15 cellular contexts compared by ENCODE assay signal in genomic region chr5:134365604-134366003, GRCh38. TPM values are rescaled to one million over a fixed set of nuclear protein-coding genes. Genes with fewer than 3 reads are reported as not detected.
DNase-seq lines count a peak whose midpoint lies in the region; ATAC-seq and TF ChIP-seq lines count a peak whose summit lies in the region.
"Had no signal": no experiment of that assay in that cellular context is flagged by ENCODE, and none has a peak within 500 bp of the region (broad histone marks: within the 10 kb centered on the region; RNA-seq: fewer than 3 reads in every experiment).

No MANE protein-coding gene starts in this region.

- no peak overlapping the region for H3K56ac ChIP-seq in H9 (ENCODE audit: insufficient read length, low read depth, low read length)

- intact Hi-C loops in naive thymus-derived CD4-positive, alpha-beta T cell (cut with micrococcal nuclease): no loop called here

- H3K14ac ChIP-seq in H9 (ENCODE audit: insufficient read depth, low read length): no peak overlapping the region
- no peak overlapping the region for H3K14ac ChIP-seq in mesenchymal stem cell (ENCODE audit: low read length in 2 of 2)

- no peak overlapping the region for H3T11ph ChIP-seq in H9 (ENCODE audit: low read length)

- H3K27ac ChIP-seq in BLaER1 treated with 17β-estradiol and CSF1 and Interleukin-3, amounts not matched to agents 10 nM and 100 nM: no peak overlapping the region
- H3K27ac ChIP-seq in H9 (ENCODE audit: insufficient read length, low read depth, low read length) (no peak overlapping the region), mesenchymal stem cell (ENCODE audit: low read length, poor library complexity, severe bottlenecking) (no peak overlapping the region)
- no peak overlapping the region for H3K27ac ChIP-seq in naive thymus-derived CD4-positive, alpha-beta T cell (ENCODE audit: low read depth, low read length)
- H3K27ac ChIP-seq: colonic mucosa, SJSA1, stomach had no signal

- no peak overlapping the region for H3K9ac ChIP-seq in BLaER1 treated with 17β-estradiol and CSF1 and Interleukin-3, amounts not matched to agents 10 nM and 100 nM
- no peak overlapping the region for H3K9ac ChIP-seq in H9 (ENCODE audit: extremely low read depth, insufficient read length, low read length)
- H3K9ac ChIP-seq in mesenchymal stem cell (ENCODE audit: low read length): peak overlapping the region; percentile 95

- H3K4me1 Mint-ChIP-seq in H9 (peaks cover 7 to 23% of the 10 kb centered on the region in 2 experiments), T-helper 17 cell (peaks cover 21% of the 10 kb centered on the region)
- H3K4me1 Mint-ChIP-seq in naive thymus-derived CD4-positive, alpha-beta T cell: peaks cover 19 to 42% (median 34%) of the 10 kb centered on the region in 7 donors

- H3K79me2 ChIP-seq in H9 (ENCODE audit: insufficient read depth, low read length): no peaks in the 10 kb centered on the region

- H3K4me3 ChIP-seq in BLaER1 treated with 17β-estradiol and CSF1 and Interleukin-3, amounts not matched to agents 10 nM and 100 nM: no peak overlapping the region; a peak in 1 of 20 replicates
- peak overlapping the region in 1 of 2 experiments; percentile 93 for H3K4me3 ChIP-seq in mesenchymal stem cell (ENCODE audit: insufficient read depth in 1 of 2, low read depth in 1 of 2, low read length in 2 of 2)
- no peak overlapping the region for H3K4me3 ChIP-seq in naive thymus-derived CD4-positive, alpha-beta T cell (ENCODE audit: low read length)
- H3K4me3 ChIP-seq: colonic mucosa had no signal

- H3K27me3 Mint-ChIP-seq in H9 (ENCODE audit: low read depth) (no peaks in the 10 kb centered on the region), T-helper 17 cell (no peaks in the 10 kb centered on the region)
- H3K27me3 Mint-ChIP-seq in naive thymus-derived CD4-positive, alpha-beta T cell: peaks cover 0 to 2% (median 0%) of the 10 kb centered on the region in 5 donors
- H3K27me3 Mint-ChIP-seq: activated CD4-positive, alpha-beta memory T cell treated with anti-CD3 and anti-CD28 coated beads for 36 hours had no signal

- peaks cover 15 to 36% (median 27%) of the 10 kb centered on the region in 10 experiments for H3K4me1 ChIP-seq in BLaER1 treated with 17β-estradiol and CSF1 and Interleukin-3, amounts not matched to agents 10 nM and 100 nM
- no peaks in the 10 kb centered on the region for H3K4me1 ChIP-seq in H9 (ENCODE audit: insufficient read depth, low read length)
- H3K4me1 ChIP-seq in mesenchymal stem cell (ENCODE audit: control insufficient read depth, insufficient read depth, low read depth, low read length): peaks cover 3% of the 10 kb centered on the region
- H3K4me1 ChIP-seq in naive thymus-derived CD4-positive, alpha-beta T cell (ENCODE audit: control insufficient read depth in 2 of 2, insufficient read depth in 2 of 2, low read length in 2 of 2): peaks cover 23 to 33% of the 10 kb centered on the region in 2 donors
- H3K4me1 ChIP-seq: colonic mucosa had no signal

- peak overlapping the region; percentile 0 to 4; a peak in 3 of 5 replicates for H3K4me3 Mint-ChIP-seq in H9
- no peak overlapping the region for H3K4me3 Mint-ChIP-seq in T-helper 17 cell
- peak overlapping the region in 2 of 10 donors; percentile 5 for H3K4me3 Mint-ChIP-seq in naive thymus-derived CD4-positive, alpha-beta T cell
- H3K4me3 Mint-ChIP-seq: activated CD4-positive, alpha-beta memory T cell treated with anti-CD3 and anti-CD28 coated beads for 36 hours had no signal

- H3K27me3 ChIP-seq in BLaER1 treated with 17β-estradiol and CSF1 and Interleukin-3, amounts not matched to agents 10 nM and 100 nM: no peaks in the 10 kb centered on the region
- H3K27me3 ChIP-seq in H9 (ENCODE audit: insufficient read depth, low read length): no peaks in the 10 kb centered on the region
- H3K27me3 ChIP-seq in mesenchymal stem cell (ENCODE audit: control insufficient read depth in 1 of 2, insufficient read depth in 1 of 2, low read length in 2 of 2): no peaks in the 10 kb centered on the region
- no peaks in the 10 kb centered on the region for H3K27me3 ChIP-seq in naive thymus-derived CD4-positive, alpha-beta T cell (ENCODE audit: control insufficient read depth in 2 of 2, insufficient read depth in 2 of 2, low read length in 2 of 2)
- H3K27me3 ChIP-seq: colonic mucosa, SJSA1, stomach had no signal

- no peak overlapping the region for H2BK12ac ChIP-seq in H9 (ENCODE audit: insufficient read length, low read depth, low read length)
- H2BK12ac ChIP-seq in mesenchymal stem cell (ENCODE audit: low read length in 2 of 2): no peak overlapping the region

- DNase-seq in H9 (no peak), T-helper 17 cell (no peak), mesenchymal stem cell (no peak), globus pallidus (ENCODE audit: low spot score) (no peak), NCI-H1105 treated with DMSO at 0.1 percent for 48 hours (lab: John Stamatoyannopoulos, UW) (no peak)
- no peak for DNase-seq in naive thymus-derived CD4-positive, alpha-beta T cell
- DNase-seq: activated CD4-positive, alpha-beta memory T cell treated with anti-CD3 and anti-CD28 coated beads for 36 hours; aorta; colonic mucosa; kidney; NCI-H187 treated with DMSO at 0.1 percent for 48 hours; stomach had no signal

- H2BK15ac ChIP-seq in H9 (ENCODE audit: low read depth, low read length) (no peak overlapping the region), mesenchymal stem cell (ENCODE audit: low read depth, poor library complexity, severe bottlenecking) (no peak overlapping the region)

- no peak for ATAC-seq in T-helper 17 cell
- no peak for ATAC-seq in naive thymus-derived CD4-positive, alpha-beta T cell

- H4K91ac ChIP-seq in H9 (ENCODE audit: insufficient read length, low read depth, low read length): no peak overlapping the region
- no peak overlapping the region for H4K91ac ChIP-seq in mesenchymal stem cell (ENCODE audit: low read length)

- 100% methylated on average over 1 of the region's 1 CpG for WGBS in H9 (ENCODE audit: extremely low coverage, insufficient read length, low lambda C conversion rate)
- WGBS in mesenchymal stem cell: 94% methylated on average over 1 of the region's 1 CpG

- peaks cover 0 to 22% (median 11%) of the 10 kb centered on the region in 11 experiments; a peak in 7 of 22 replicates for H3K36me3 ChIP-seq in BLaER1 treated with 17β-estradiol and CSF1 and Interleukin-3, amounts not matched to agents 10 nM and 100 nM
- H3K36me3 ChIP-seq in mesenchymal stem cell (ENCODE audit: control insufficient read depth in 1 of 2, insufficient read depth in 2 of 2, low read depth in 1 of 2, low read length in 2 of 2): peaks cover 0 to 6% of the 10 kb centered on the region in 2 experiments
- no peaks in the 10 kb centered on the region for H3K36me3 ChIP-seq in naive thymus-derived CD4-positive, alpha-beta T cell (ENCODE audit: control insufficient read depth in 2 of 3, insufficient read depth in 3 of 3, low read length in 3 of 3)
- H3K36me3 ChIP-seq: colonic mucosa, stomach had no signal

- H4K5ac ChIP-seq in H9 (ENCODE audit: insufficient read length, low read depth, low read length): no peak overlapping the region

- peaks cover 2% of the 10 kb centered on the region for H3K23me2 ChIP-seq in H9 (ENCODE audit: insufficient read length, low read depth, low read length, poor library complexity, severe bottlenecking)

- H3K36me3 Mint-ChIP-seq in H9 (ENCODE audit: insufficient read depth in 1 of 3, low read depth in 3 of 3): peaks cover 7 to 13% (median 13%) of the 10 kb centered on the region in 3 experiments
- H3K36me3 Mint-ChIP-seq in T-helper 17 cell (ENCODE audit: low read depth): peaks cover 4% of the 10 kb centered on the region
- H3K36me3 Mint-ChIP-seq in naive thymus-derived CD4-positive, alpha-beta T cell: peaks cover 4 to 12% (median 6%) of the 10 kb centered on the region in 5 donors

- H3K4ac ChIP-seq in H9 (ENCODE audit: low read depth, low read length): no peak overlapping the region
- H3K4ac ChIP-seq in mesenchymal stem cell (ENCODE audit: low read depth in 1 of 2, low read length in 2 of 2): no peak overlapping the region

- TF ChIP-seq CTCF in H9 (conservative IDR thresholded peaks at IDR 0.05): no peak

- H2BK5ac ChIP-seq in H9 (ENCODE audit: insufficient read length, low read length) (no peak overlapping the region), mesenchymal stem cell (ENCODE audit: low read depth, low read length, poor library complexity, severe bottlenecking) (no peak overlapping the region)

- H2AK5ac ChIP-seq in H9 (ENCODE audit: insufficient read length, low read length) (no peak overlapping the region), mesenchymal stem cell (ENCODE audit: low read length, severe bottlenecking) (no peak overlapping the region)

- H3K23ac ChIP-seq in H9 (ENCODE audit: insufficient read length, low read depth, low read length) (no peak overlapping the region), mesenchymal stem cell (ENCODE audit: low read length in 2 of 2) (no peak overlapping the region)

- H4K20me1 ChIP-seq in BLaER1 treated with 17β-estradiol and CSF1 and Interleukin-3, amounts not matched to agents 10 nM and 100 nM: no peaks in the 10 kb centered on the region; a peak in 1 of 22 replicates
- H4K20me1 ChIP-seq in H9 (ENCODE audit: control insufficient read depth, insufficient read depth, insufficient read length): no peaks in the 10 kb centered on the region

- H3K9me3 Mint-ChIP-seq in H9: peaks cover 2 to 10% of the 10 kb centered on the region in 2 experiments; a peak in 3 of 5 replicates
- peaks cover 0 to 5% (median 0%) of the 10 kb centered on the region in 11 donors for H3K9me3 Mint-ChIP-seq in naive thymus-derived CD4-positive, alpha-beta T cell
- H3K9me3 Mint-ChIP-seq: activated CD4-positive, alpha-beta memory T cell treated with anti-CD3 and anti-CD28 coated beads for 36 hours had no signal

- H4K8ac ChIP-seq in H9 (replicated peaks; ENCODE audit: insufficient read length, low read depth, low read length) (no peak overlapping the region), mesenchymal stem cell (ENCODE audit: low read length) (no peak overlapping the region)

- H3K18ac ChIP-seq in H9 (ENCODE audit: insufficient read length, low read depth, low read length) (no peak overlapping the region), mesenchymal stem cell (ENCODE audit: low read depth in 1 of 2, low read length in 2 of 2) (no peak overlapping the region)

- CTCF ChIA-PET in naive thymus-derived CD4-positive, alpha-beta T cell (lab: Charles Lee): no interaction called here

- H3K27ac Mint-ChIP-seq in H9 (no peak overlapping the region), T-helper 17 cell (peak overlapping the region; percentile 61)
- peak overlapping the region in 2 of 9 donors; percentile 2 to 17 for H3K27ac Mint-ChIP-seq in naive thymus-derived CD4-positive, alpha-beta T cell
- H3K27ac Mint-ChIP-seq: activated CD4-positive, alpha-beta memory T cell treated with anti-CD3 and anti-CD28 coated beads for 36 hours had no signal

- no peaks in the 10 kb centered on the region for H3K79me1 ChIP-seq in H9 (ENCODE audit: insufficient read depth, low read depth, low read length, poor library complexity, severe bottlenecking)
- peaks cover 8% of the 10 kb centered on the region for H3K79me1 ChIP-seq in mesenchymal stem cell (replicated peaks; ENCODE audit: low read length, poor library complexity, severe bottlenecking)

- peak overlapping the region in 6 of 11 experiments; percentile 13 to 94 (median 87); a peak in 8 of 22 replicates for H3K4me2 ChIP-seq in BLaER1 treated with 17β-estradiol and CSF1 and Interleukin-3, amounts not matched to agents 10 nM and 100 nM
- no peak overlapping the region for H3K4me2 ChIP-seq in H9 (ENCODE audit: insufficient read depth, insufficient read length, low read length)
- H3K4me2 ChIP-seq in mesenchymal stem cell (ENCODE audit: low read length, poor library complexity, severe bottlenecking): no peak overlapping the region

- POLR2A ChIA-PET in naive thymus-derived CD4-positive, alpha-beta T cell (lab: Charles Lee): no interaction called here

- H3K9me3 ChIP-seq in BLaER1 treated with 17β-estradiol and CSF1 and Interleukin-3, amounts not matched to agents 10 nM and 100 nM (replicated peaks in 1 of 11): peaks cover 0 to 12% (median 9%) of the 10 kb centered on the region in 11 experiments; a peak in 10 of 22 replicates
- no peaks in the 10 kb centered on the region for H3K9me3 ChIP-seq in H9 (ENCODE audit: control insufficient read depth, low read depth, low read length)
- H3K9me3 ChIP-seq in T-helper 17 cell (ENCODE audit: control insufficient read depth, low read length, poor library complexity, severe bottlenecking): no peaks in the 10 kb centered on the region
- no peaks in the 10 kb centered on the region for H3K9me3 ChIP-seq in mesenchymal stem cell (ENCODE audit: control insufficient read depth, low read length)
- H3K9me3 ChIP-seq in naive thymus-derived CD4-positive, alpha-beta T cell (ENCODE audit: control insufficient read depth in 2 of 3, low read length in 3 of 3): no peaks in the 10 kb centered on the region
- H3K9me3 ChIP-seq: colonic mucosa, SJSA1, stomach had no signal

- no peak overlapping the region for H2BK120ac ChIP-seq in H9 (ENCODE audit: low read depth, low read length, poor library complexity, severe bottlenecking)
- H2BK120ac ChIP-seq in mesenchymal stem cell (ENCODE audit: low read depth, low read length): no peak overlapping the region

- H2AFZ ChIP-seq in H9 (ENCODE audit: low read length) (no peak overlapping the region), mesenchymal stem cell (ENCODE audit: low read depth, low read length) (no peak overlapping the region)

- no peak overlapping the region for H2BK20ac ChIP-seq in H9 (ENCODE audit: low read depth, low read length, poor library complexity, severe bottlenecking)

RNA-seq across cellular contexts. Expression of gene CDKL3, which starts 1.4 kb away (rescaled TPM):
- total RNA-seq in H9 (2021) (2.5 and 2.8 TPM in 2 replicates), T-helper 17 cell (under 1 TPM in 1 of 2 donors, not detected in 1; 0.25 TPM)
- polyA plus RNA-seq in mesenchymal stem cell (2013, experiment 1 of 2): 1.9 TPM
- polyA plus RNA-seq in mesenchymal stem cell (2013, experiment 2 of 2): 1.3 TPM
- total RNA-seq in naive thymus-derived CD4-positive, alpha-beta T cell: 1 to 10 TPM in 3 of 5 experiments, under 1 TPM in 2; 0.27 to 1.9 (median 1.2) TPM
- 1 to 10 TPM in 1 of 2 donors, under 1 TPM in 1; 0.26 to 1.5 TPM for polyA plus RNA-seq in naive thymus-derived CD4-positive, alpha-beta T cell
- total RNA-seq: HT-29 had no signal

RNA-seq across cellular contexts. Expression of gene UBE2B, which starts 5.8 kb away (rescaled TPM):
- total RNA-seq in H9 (2021): 50.3 and 50.6 TPM in 2 replicates
- 100 to 1,000 TPM; 124 to 125 TPM for total RNA-seq in T-helper 17 cell
- 96.1 TPM for polyA plus RNA-seq in mesenchymal stem cell (2013, experiment 1 of 2)
- 124 TPM for polyA plus RNA-seq in mesenchymal stem cell (2013, experiment 2 of 2)
- 100 to 1,000 TPM in 4 of 5 experiments, 10 to 100 TPM in 1; 91.4 to 141 (median 124) TPM for total RNA-seq in naive thymus-derived CD4-positive, alpha-beta T cell
- polyA plus RNA-seq in naive thymus-derived CD4-positive, alpha-beta T cell: 100 to 1,000 TPM in 1 of 2 donors, 10 to 100 TPM in 1; 89.2 to 116 TPM

RNA-seq across cellular contexts. Expression of gene CDKN2AIPNL, which starts 46.1 kb away (rescaled TPM):
- 60.0 and 60.3 TPM in 2 replicates for total RNA-seq in H9 (2021)
- total RNA-seq in T-helper 17 cell: 10 to 100 TPM; 16.6 to 17.5 TPM
- polyA plus RNA-seq in mesenchymal stem cell (2013, experiment 1 of 2): 20.0 TPM
- polyA plus RNA-seq in mesenchymal stem cell (2013, experiment 2 of 2): 19.1 TPM
- total RNA-seq in naive thymus-derived CD4-positive, alpha-beta T cell: 10 to 100 TPM; 11.5 to 20.8 (median 16.8) TPM
- polyA plus RNA-seq in naive thymus-derived CD4-positive, alpha-beta T cell: 10 to 100 TPM; 25.8 to 29.1 TPM

Comparison
In these comparisons a context has a peak if more than half of its experiments do, and no peak if none do; other contexts are left out.
1. H3K4me2 ChIP-seq: peak in BLaER1 treated with 17β-estradiol and CSF1 and Interleukin-3, amounts not matched to agents 10 nM and 100 nM (6 of 11); none in H9 (single experiment) and mesenchymal stem cell (single experiment).